In the genomic region with DNA sequence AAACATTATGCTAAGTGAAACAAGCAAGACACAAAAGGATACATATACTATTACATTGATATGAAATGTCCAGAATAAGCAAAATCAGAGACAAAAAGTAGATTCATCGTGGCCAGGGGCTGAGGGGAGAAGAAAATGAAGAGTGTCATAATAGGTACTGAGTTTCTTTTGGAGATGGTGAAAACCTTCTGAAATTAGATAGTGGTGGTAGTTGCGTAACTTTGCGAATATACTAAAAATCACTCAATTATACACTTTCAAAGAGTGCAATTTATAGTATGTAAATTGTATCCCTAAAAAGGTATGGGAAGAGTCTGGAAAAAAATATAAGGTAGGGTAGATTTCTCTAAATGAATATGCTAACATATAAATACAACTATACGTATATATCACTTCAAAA, we compare ENCODE assay signal across 2 cellular contexts.
TF ChIP-seq lines count a peak whose summit lies in the region.

No MANE protein-coding gene starts in this region.

TF ChIP-seq in K562, 482 proteins besides CTCF, POLR2A, EP300 and RAD21:
- TF ChIP-seq CEBPB (tag; IDR thresholded peaks at IDR 0.05) (peak; percentile 83), NFXL1 (CRISPR knock-in tag; IDR thresholded peaks at IDR 0.05) (no peak), KLF6 (CRISPR knock-in tag; IDR thresholded peaks at IDR 0.05; ENCODE audit: borderline replicate concordance) (no peak), CEBPG (CRISPR knock-in tag; IDR thresholded peaks at IDR 0.05) (no peak), CEBPG (tag; conservative IDR thresholded peaks at IDR 0.05 in 1 of 2, IDR thresholded peaks at IDR 0.05 in 1 of 2) (peak; percentile 54 to 84), MAX (CRISPR knock-in tag; IDR thresholded peaks at IDR 0.05) (no peak), CBFA2T3 (IDR thresholded peaks at IDR 0.05) (no peak)

TF ChIP-seq in SK-N-SH treated with all-trans-retinoic acid at 6 μM for 48 hours, 23 proteins besides CTCF, POLR2A, EP300 and RAD21:
- TF ChIP-seq ZNF8 (CRISPR knock-in tag; IDR thresholded peaks at IDR 0.05) (no peak), SNAI2 (CRISPR knock-in tag; IDR thresholded peaks at IDR 0.05) (no peak), CREB5 (CRISPR knock-in tag; IDR thresholded peaks at IDR 0.05; ENCODE audit: low read depth) (no peak), TOX (CRISPR knock-in tag; IDR thresholded peaks at IDR 0.05; ENCODE audit: borderline replicate concordance) (no peak), OSR1 (CRISPR knock-in tag; IDR thresholded peaks at IDR 0.05) (no peak), ISL1 (CRISPR knock-in tag; IDR thresholded peaks at IDR 0.05) (no peak), ZNF565 (CRISPR knock-in tag; conservative IDR thresholded peaks at IDR 0.05; ENCODE audit: low read depth) (no peak), ARNTL (CRISPR knock-in tag; IDR thresholded peaks at IDR 0.05; ENCODE audit: borderline replicate concordance, low read depth) (no peak), GLIS3 (CRISPR knock-in tag; IDR thresholded peaks at IDR 0.05) (no peak), PPARA (CRISPR knock-in tag; IDR thresholded peaks at IDR 0.05; ENCODE audit: borderline replicate concordance) (no peak), RARB (CRISPR knock-in tag; IDR thresholded peaks at IDR 0.05) (no peak)
- TF ChIP-seq, protein P1, sequence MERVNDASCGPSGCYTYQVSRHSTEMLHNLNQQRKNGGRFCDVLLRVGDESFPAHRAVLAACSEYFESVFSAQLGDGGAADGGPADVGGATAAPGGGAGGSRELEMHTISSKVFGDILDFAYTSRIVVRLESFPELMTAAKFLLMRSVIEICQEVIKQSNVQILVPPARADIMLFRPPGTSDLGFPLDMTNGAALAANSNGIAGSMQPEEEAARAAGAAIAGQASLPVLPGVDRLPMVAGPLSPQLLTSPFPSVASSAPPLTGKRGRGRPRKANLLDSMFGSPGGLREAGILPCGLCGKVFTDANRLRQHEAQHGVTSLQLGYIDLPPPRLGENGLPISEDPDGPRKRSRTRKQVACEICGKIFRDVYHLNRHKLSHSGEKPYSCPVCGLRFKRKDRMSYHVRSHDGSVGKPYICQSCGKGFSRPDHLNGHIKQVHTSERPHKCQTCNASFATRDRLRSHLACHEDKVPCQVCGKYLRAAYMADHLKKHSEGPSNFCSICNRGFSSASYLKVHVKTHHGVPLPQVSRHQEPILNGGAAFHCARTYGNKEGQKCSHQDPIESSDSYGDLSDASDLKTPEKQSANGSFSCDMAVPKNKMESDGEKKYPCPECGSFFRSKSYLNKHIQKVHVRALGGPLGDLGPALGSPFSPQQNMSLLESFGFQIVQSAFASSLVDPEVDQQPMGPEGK (CRISPR knock-in tag; IDR thresholded peaks at IDR 0.05; ENCODE audit: borderline replicate concordance): no peak
- TF ChIP-seq, protein P2, sequence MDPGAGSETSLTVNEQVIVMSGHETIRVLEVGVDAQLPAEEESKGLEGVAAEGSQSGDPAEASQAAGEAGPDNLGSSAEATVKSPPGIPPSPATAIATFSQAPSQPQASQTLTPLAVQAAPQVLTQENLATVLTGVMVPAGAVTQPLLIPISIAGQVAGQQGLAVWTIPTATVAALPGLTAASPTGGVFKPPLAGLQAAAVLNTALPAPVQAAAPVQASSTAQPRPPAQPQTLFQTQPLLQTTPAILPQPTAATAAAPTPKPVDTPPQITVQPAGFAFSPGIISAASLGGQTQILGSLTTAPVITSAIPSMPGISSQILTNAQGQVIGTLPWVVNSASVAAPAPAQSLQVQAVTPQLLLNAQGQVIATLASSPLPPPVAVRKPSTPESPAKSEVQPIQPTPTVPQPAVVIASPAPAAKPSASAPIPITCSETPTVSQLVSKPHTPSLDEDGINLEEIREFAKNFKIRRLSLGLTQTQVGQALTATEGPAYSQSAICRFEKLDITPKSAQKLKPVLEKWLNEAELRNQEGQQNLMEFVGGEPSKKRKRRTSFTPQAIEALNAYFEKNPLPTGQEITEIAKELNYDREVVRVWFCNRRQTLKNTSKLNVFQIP (CRISPR knock-in tag; IDR thresholded peaks at IDR 0.05; ENCODE audit: borderline replicate concordance, low read depth): no peak
